Comparison of ENCODE assay signal across 12 cellular contexts in the genomic region with DNA sequence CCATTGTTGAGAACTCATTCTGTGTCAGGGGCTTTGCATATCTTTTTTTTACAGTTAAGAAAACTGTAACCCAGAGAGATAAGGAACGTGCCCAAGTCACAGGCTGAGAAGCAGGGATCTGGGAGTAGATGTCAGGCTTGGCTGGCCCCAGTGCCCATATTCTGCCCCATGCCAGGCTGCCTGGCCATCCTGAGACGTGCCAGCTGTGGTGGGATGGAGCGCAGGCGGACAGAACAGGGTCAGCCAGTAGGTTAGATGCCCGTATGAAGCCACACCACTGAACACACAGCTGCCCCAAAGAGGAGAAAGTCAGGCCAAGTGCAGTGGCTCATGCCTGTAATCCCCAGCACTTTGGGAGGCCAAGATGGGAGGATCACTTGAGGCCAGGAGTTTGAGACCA.
"Had no signal": no experiment of that assay in that cellular context is flagged by ENCODE, and none has a peak within 500 bp of the region (broad histone marks: within the 10 kb centered on the region; RNA-seq: fewer than 3 reads in every experiment).

No MANE protein-coding gene starts in this region.

- H3K9me3 Mint-ChIP-seq: activated naive CD8-positive, alpha-beta T cell treated with anti-CD3 and anti-CD28 coated beads, Interleukin-2, amount 50 U/mL, for 24 hours; effector memory CD8-positive, alpha-beta T cell had no signal

- H3K4me3 ChIP-seq: left lung, pancreas, stomach, transverse colon had no signal

- H3K9me3 ChIP-seq: left lung, pancreas, stomach, transverse colon had no signal

- H3K36me3 ChIP-seq: pancreas, transverse colon had no signal

- H3K4me1 Mint-ChIP-seq: activated CD8-positive, alpha-beta memory T cell treated with anti-CD3 and anti-CD28 coated beads, Interleukin-2, amount 10 ng/mL, durations not matched to agents 7 days and 5 days had no signal

- DNase-seq: activated CD4-positive, alpha-beta T cell treated with anti-CD3 and anti-CD28 coated beads, Interleukin-2, amount 50 U/mL, for 4 hours; activated CD4-positive, CD25-positive, alpha-beta regulatory T cell treated with anti-CD3 and anti-CD28 coated beads, Interleukin-2, amount 50 U/mL, for 72 hours; activated CD8-positive, alpha-beta memory T cell treated with anti-CD3 and anti-CD28 coated beads, Interleukin-2, amount 10 ng/mL, durations not matched to agents 7 days and 5 days; activated naive CD8-positive, alpha-beta T cell treated with anti-CD3 and anti-CD28 coated beads, Interleukin-2, amount 50 U/mL, for 24 hours; effector memory CD8-positive, alpha-beta T cell; left lung; mesenchymal stem cell; stimulated activated CD4-positive, alpha-beta T cell treated with anti-CD3 and anti-CD28 coated beads, Interleukin-4, amount 100 ng/mL, for 4 hours; transverse colon had no signal

- H3K27ac Mint-ChIP-seq: activated CD8-positive, alpha-beta memory T cell treated with anti-CD3 and anti-CD28 coated beads, Interleukin-2, amount 10 ng/mL, durations not matched to agents 7 days and 5 days; activated naive CD8-positive, alpha-beta T cell treated with anti-CD3 and anti-CD28 coated beads, Interleukin-2, amount 50 U/mL, for 24 hours had no signal

- H3K27me3 ChIP-seq: foreskin keratinocyte, left lung, pancreas, stomach, transverse colon had no signal

- H3K4me3 Mint-ChIP-seq: activated CD8-positive, alpha-beta memory T cell treated with anti-CD3 and anti-CD28 coated beads, Interleukin-2, amount 10 ng/mL, durations not matched to agents 7 days and 5 days; activated naive CD8-positive, alpha-beta T cell treated with anti-CD3 and anti-CD28 coated beads, Interleukin-2, amount 50 U/mL, for 24 hours; effector memory CD8-positive, alpha-beta T cell had no signal

- H3K4me1 ChIP-seq: pancreas had no signal

- H3K27me3 Mint-ChIP-seq: activated CD8-positive, alpha-beta memory T cell treated with anti-CD3 and anti-CD28 coated beads, Interleukin-2, amount 10 ng/mL, durations not matched to agents 7 days and 5 days; activated naive CD8-positive, alpha-beta T cell treated with anti-CD3 and anti-CD28 coated beads, Interleukin-2, amount 50 U/mL, for 24 hours; effector memory CD8-positive, alpha-beta T cell had no signal

- H3K27ac ChIP-seq: foreskin keratinocyte, left lung, pancreas, stomach had no signal
